Comparison of ENCODE assay signal across 12 cellular contexts in genomic region chr7:102152672-102153585, GRCh38.
DNase-seq lines count a peak whose midpoint lies in the region; TF ChIP-seq lines count a peak whose summit lies in the region.
"Had no signal": no experiment of that assay in that cellular context is flagged by ENCODE, and none has a peak within 500 bp of the region (broad histone marks: within the 10 kb centered on the region; RNA-seq: fewer than 3 reads in every experiment).

No MANE protein-coding gene starts in this region.

- H3K9ac ChIP-seq in fibroblast of lung (ENCODE audit: insufficient read depth, low read length) = no peak overlapping the region
- H3K9ac ChIP-seq: parathyroid adenoma had no signal

- H3K9me3 ChIP-seq in fibroblast of lung (ENCODE audit: control insufficient read depth, insufficient read depth, low read depth, low read length) = no peaks in the 10 kb centered on the region
- H3K9me3 ChIP-seq in mesodermal cell (ENCODE audit: control insufficient read depth, low read length) = no peaks in the 10 kb centered on the region

- no peak overlapping the region for H3K4me2 ChIP-seq in fibroblast of lung (ENCODE audit: extremely low read depth, insufficient read depth, low read length)

- H4K20me1 ChIP-seq in fibroblast of lung (ENCODE audit: control insufficient read depth, extremely low read depth, insufficient read depth, low read length) = no peaks in the 10 kb centered on the region

- in situ Hi-C loops in Caki2 (cut with HindIII; ENCODE audit: low pct_unique_long_range_greater_than_20kb, low sequenced_read_pairs) (no loop called here), G401 (cut with HindIII; ENCODE audit: low sequenced_read_pairs) (no loop called here)

- H3K79me2 ChIP-seq in fibroblast of lung (ENCODE audit: control insufficient read depth, insufficient read depth, low read length) = no peaks in the 10 kb centered on the region

- no peak for TF ChIP-seq CTCF in fibroblast of lung (conservative IDR thresholded peaks at IDR 0.05 in 1 of 2, IDR thresholded peaks at IDR 0.05 in 1 of 2; ENCODE audit: low read depth in 1 of 2, low read length in 2 of 2)

- H3K27me3 ChIP-seq in fibroblast of lung (ENCODE audit: control insufficient read depth, insufficient read depth, low read length) = no peaks in the 10 kb centered on the region

- DNase-seq in Caki2 (ENCODE audit: low read depth) (peak; percentile 83), NCI-H2107 treated with DMSO at 0.1 percent for 48 hours (lab: John Stamatoyannopoulos, UW; ENCODE audit: unreplicated experiment) (peak; percentile 87), fibroblast of lung (ENCODE audit: low read depth in 2 of 2) (peak; percentile 47 to 65), cerebellar cortex (ENCODE audit: low spot score) (no peak), G401 (ENCODE audit: low spot score) (no peak), epidermal melanocyte (ENCODE audit: insufficient read length, low spot score) (no peak)
- DNase-seq in activated CD4-positive, alpha-beta T cell treated with anti-CD3 and anti-CD28 coated beads for 1 hour = no peak
- DNase-seq: activated naive CD8-positive, alpha-beta T cell treated with anti-CD3 and anti-CD28 coated beads, Interleukin-2, amount 10 ng/mL, durations not matched to agents 7 days and 5 days; substantia nigra; T-helper 17 cell had no signal

- no peaks in the 10 kb centered on the region for H3K36me3 ChIP-seq in fibroblast of lung (ENCODE audit: control insufficient read depth, insufficient read depth, low read length)
- peaks cover 11% of the 10 kb centered on the region for H3K36me3 ChIP-seq in mesodermal cell (ENCODE audit: control insufficient read depth, insufficient read depth, low read length)

- no peaks in the 10 kb centered on the region for H3K4me1 ChIP-seq in fibroblast of lung (ENCODE audit: control insufficient read depth, extremely low read depth, insufficient read depth, low read length)
- H3K4me1 ChIP-seq in mesodermal cell (ENCODE audit: control insufficient read depth, insufficient read depth, low read length, poor library complexity, severe bottlenecking) = peaks cover 14% of the 10 kb centered on the region
- H3K4me1 ChIP-seq: parathyroid adenoma had no signal

- H3K27ac ChIP-seq in fibroblast of lung (ENCODE audit: insufficient read depth, low read length) (no peak overlapping the region), mesodermal cell (ENCODE audit: low read depth, low read length, severe bottlenecking) (peak overlapping the region; percentile 84)
- H3K27ac ChIP-seq: parathyroid adenoma had no signal

- H2AFZ ChIP-seq in fibroblast of lung (ENCODE audit: low read length) = no peak overlapping the region
- H2AFZ ChIP-seq: parathyroid adenoma had no signal

- H3K4me3 ChIP-seq in fibroblast of lung (replicated peaks in 1 of 4; ENCODE audit: control extremely low read depth in 1 of 4, insufficient read depth in 1 of 4, low read depth in 3 of 4, low read length in 4 of 4) (no peak overlapping the region), mesodermal cell (ENCODE audit: extremely low read depth, insufficient read depth, low read length, poor library complexity, severe bottlenecking) (no peak overlapping the region)

- 65 to 70% methylated on average over 17 of the region's 21 CpGs for whole genome bisulfite sequencing in mesodermal cell (ENCODE audit: insufficient coverage in 2 of 2), 2 experiments

Comparison
In these comparisons a context has a peak if more than half of its experiments do, and no peak if none do; other contexts are left out.
1. DNase-seq: peak in Caki2 (single experiment), NCI-H2107 treated with DMSO at 0.1 percent for 48 hours (single experiment) and fibroblast of lung (2 of 2); none in cerebellar cortex (single experiment), activated CD4-positive, alpha-beta T cell treated with anti-CD3 and anti-CD28 coated beads for 1 hour (single experiment), G401 (single experiment) and epidermal melanocyte (single experiment).